8 cellular contexts compared by ENCODE assay signal in genomic region chr13:49247722-49248432, GRCh38.
DNase-seq lines count a peak whose midpoint lies in the region; ATAC-seq and TF ChIP-seq lines count a peak whose summit lies in the region.

TSS of gene CDADC1 (plus strand) at chr13:49247925. CDS start at chr13:49248038, 113 bp downstream.

- POLR2A ChIA-PET in AG04449 (lab: Yijun Ruan, JAX) = interaction anchor here (0.7 to 1.0 kb wide), 3 partner anchors 70 to 1153 kb away, joined by 3 to 4 read pairs (median 3); partner anchors contain the start of gene MED4

- CTCF ChIA-PET in AG04449 (lab: Yijun Ruan, JAX) = interaction anchor here (0.9 to 2.5 kb wide), 10 partner anchors 8 to 189 kb away, joined by 3 to 28 read pairs (median 4); no protein-coding TSS in a partner anchor

- H3K4me3 Mint-ChIP-seq in central memory CD8-positive, alpha-beta T cell = peak within 1 kb of the TSS; percentile 99

- peak within 1 kb of the TSS; percentile 100 for H3K27ac Mint-ChIP-seq in central memory CD8-positive, alpha-beta T cell (ENCODE audit: low read depth)

- ATAC-seq in GM18870 (IDR thresholded peaks at IDR 0.05; ENCODE audit: unreplicated experiment) = peak; percentile 89
- ATAC-seq in HG03139 (IDR thresholded peaks at IDR 0.05; ENCODE audit: unreplicated experiment) = peak; percentile 92
- peak; percentile 76 for ATAC-seq in central memory CD8-positive, alpha-beta T cell (replicated peaks; ENCODE audit: extremely low read depth, poor library complexity, severe bottlenecking)

- peak; percentile 56 for DNase-seq in AG04449 (ENCODE audit: low read depth, low spot score)
- DNase-seq in NCI-H226 = peak; percentile 91
- peak; percentile 63 to 77 (median 68) for DNase-seq in activated CD4-positive, CD25-positive, alpha-beta regulatory T cell (lab: John Stamatoyannopoulos, UW)
- DNase-seq in central memory CD8-positive, alpha-beta T cell (ENCODE audit: low spot score in 2 of 2) = peak; percentile 80 to 81
- DNase-seq in iris pigment epithelial cell (ENCODE audit: low read depth) = peak; percentile 97
- DNase-seq in stimulated activated CD4-positive, alpha-beta T cell treated with anti-CD3 and anti-CD28 coated beads, Interleukin-12 subunit alpha, Interleukin-12 subunit beta, amount 100 ng/mL, for 24 hours (ENCODE audit: low read depth in 2 of 2) = peak; percentile 81 to 96

- no peaks in the 10 kb centered on the region for H3K9me3 Mint-ChIP-seq in central memory CD8-positive, alpha-beta T cell

- H3K4me3 ChIP-seq in AG04449 (ENCODE audit: low read depth, low read length) = peak within 1 kb of the TSS; percentile 97

- TF ChIP-seq CTCF in AG04449 (IDR thresholded peaks at IDR 0.05; ENCODE audit: insufficient read depth, low read length, missing control alignments) = no peak

- H3K36me3 Mint-ChIP-seq in central memory CD8-positive, alpha-beta T cell (ENCODE audit: insufficient read depth) = peaks cover 16% of the 10 kb centered on the region

- no peaks in the 10 kb centered on the region for H3K27me3 Mint-ChIP-seq in central memory CD8-positive, alpha-beta T cell

- H3K4me1 Mint-ChIP-seq in central memory CD8-positive, alpha-beta T cell = peaks cover 33% of the 10 kb centered on the region

Comparison
In these comparisons a context has a peak if more than half of its experiments do, and no peak if none do; other contexts are left out.
1. Peak in every context shown above with its lines: DNase-seq, ATAC-seq and H3K4me3 ChIP-seq.